Comparison of ENCODE assay signal across 30 cellular contexts in genomic region chr7:104772405-104772821, GRCh38.
DNase-seq lines count a peak whose midpoint lies in the region; ATAC-seq and TF ChIP-seq lines count a peak whose summit lies in the region.
"Had no signal": no experiment of that assay in that cellular context is flagged by ENCODE, and none has a peak within 500 bp of the region (broad histone marks: within the 10 kb centered on the region; RNA-seq: fewer than 3 reads in every experiment).

No MANE protein-coding gene starts in this region.

- no peak overlapping the region for H3K9ac ChIP-seq in iPS-18a (ENCODE audit: low read length)
- H3K9ac ChIP-seq: parathyroid adenoma had no signal

- peaks cover 0 to 4% (median 3%) of the 10 kb centered on the region in 5 experiments for H3K9me3 Mint-ChIP-seq in brain
- H3K9me3 Mint-ChIP-seq: activated naive CD8-positive, alpha-beta T cell treated with anti-CD3 and anti-CD28 coated beads, Interleukin-2, amount 10 ng/mL, durations not matched to agents 7 days and 5 days; CD8-positive, alpha-beta T cell; central memory CD8-positive, alpha-beta T cell; nephron; stimulated activated memory B cell treated with anti-CD40 and anti-IgM and Interleukin-4, amounts not matched to agents 10 μg/mL and 1 μg/mL and 100 μg/mL, for 72 hours had no signal

- H3K36me3 ChIP-seq in iPS-18a (ENCODE audit: control insufficient read depth, low read depth, low read length) = no peaks in the 10 kb centered on the region
- H3K36me3 ChIP-seq: gastroesophageal sphincter, sigmoid colon, suprapubic skin had no signal

- no peak overlapping the region for H3K4me3 ChIP-seq in iPS-18a (ENCODE audit: low read length)
- H3K4me3 ChIP-seq: gastroesophageal sphincter, K562, sigmoid colon, suprapubic skin had no signal

- peak overlapping the region in 4 of 5 experiments; percentile 7 to 59 (median 42) for H3K4me3 Mint-ChIP-seq in brain
- H3K4me3 Mint-ChIP-seq: activated CD4-positive, alpha-beta T cell treated with anti-CD3 and anti-CD28 coated beads for 36 hours; activated naive CD8-positive, alpha-beta T cell treated with anti-CD3 and anti-CD28 coated beads, Interleukin-2, amount 10 ng/mL, durations not matched to agents 7 days and 5 days; CD8-positive, alpha-beta T cell; central memory CD8-positive, alpha-beta T cell; nephron; stimulated activated memory B cell treated with anti-CD40 and anti-IgM and Interleukin-4, amounts not matched to agents 10 μg/mL and 1 μg/mL and 100 μg/mL, for 72 hours had no signal

- no peaks in the 10 kb centered on the region for H3K27me3 ChIP-seq in iPS-18a (ENCODE audit: control insufficient read depth, insufficient read depth, low read length)
- H3K27me3 ChIP-seq: gastroesophageal sphincter, sigmoid colon, suprapubic skin had no signal

- TF ChIP-seq CTCF in brain (conservative IDR thresholded peaks at IDR 0.05) (no peak), RWPE1 (conservative IDR thresholded peaks at IDR 0.05; ENCODE audit: low read depth) (no peak)

- CTCF ChIA-PET in RWPE1 (lab: Yijun Ruan, JAX) = no interaction called here

- POLR2A ChIA-PET in RWPE1 (lab: Yijun Ruan, JAX; ENCODE audit: low non-redundant PET) = no interaction called here

- no peak for ATAC-seq in GM19328 (IDR thresholded peaks at IDR 0.05; ENCODE audit: unreplicated experiment)
- no peak for ATAC-seq in HG02678 (IDR thresholded peaks at IDR 0.05; ENCODE audit: unreplicated experiment)
- ATAC-seq: activated CD4-positive, alpha-beta T cell treated with anti-CD3 and anti-CD28 coated beads for 36 hours; CD8-positive, alpha-beta T cell; gastroesophageal sphincter; K562; stimulated activated memory B cell treated with anti-CD40 and anti-IgM and Interleukin-4, amounts not matched to agents 10 μg/mL and 1 μg/mL and 100 μg/mL, for 72 hours had no signal

- H3K4me1 ChIP-seq in iPS-18a (ENCODE audit: control insufficient read depth, low read depth, low read length) = peaks cover 26% of the 10 kb centered on the region
- H3K4me1 ChIP-seq: gastroesophageal sphincter, parathyroid adenoma, sigmoid colon, suprapubic skin had no signal

- H3K36me3 Mint-ChIP-seq in brain = no peaks in the 10 kb centered on the region
- H3K36me3 Mint-ChIP-seq: activated naive CD8-positive, alpha-beta T cell treated with anti-CD3 and anti-CD28 coated beads, Interleukin-2, amount 10 ng/mL, durations not matched to agents 7 days and 5 days; CD8-positive, alpha-beta T cell; stimulated activated memory B cell treated with anti-CD40 and anti-IgM and Interleukin-4, amounts not matched to agents 10 μg/mL and 1 μg/mL and 100 μg/mL, for 72 hours had no signal

- peaks cover 12% of the 10 kb centered on the region for H3K27me3 Mint-ChIP-seq in brain
- H3K27me3 Mint-ChIP-seq: stimulated activated memory B cell treated with anti-CD40 and anti-IgM and Interleukin-4, amounts not matched to agents 10 μg/mL and 1 μg/mL and 100 μg/mL, for 72 hours had no signal

- H3K27ac ChIP-seq in iPS-18a (ENCODE audit: low read length) (peak overlapping the region; percentile 28), RWPE1 (no peak overlapping the region)
- H3K27ac ChIP-seq: gastroesophageal sphincter, parathyroid adenoma, sigmoid colon, suprapubic skin had no signal

- peaks cover 28% of the 10 kb centered on the region for H3K4me1 Mint-ChIP-seq in brain
- H3K4me1 Mint-ChIP-seq: activated CD4-positive, alpha-beta T cell treated with anti-CD3 and anti-CD28 coated beads for 36 hours; activated naive CD8-positive, alpha-beta T cell treated with anti-CD3 and anti-CD28 coated beads, Interleukin-2, amount 10 ng/mL, durations not matched to agents 7 days and 5 days; central memory CD8-positive, alpha-beta T cell; nephron; stimulated activated memory B cell treated with anti-CD40 and anti-IgM and Interleukin-4, amounts not matched to agents 10 μg/mL and 1 μg/mL and 100 μg/mL, for 72 hours had no signal

- no peaks in the 10 kb centered on the region for H3K9me3 ChIP-seq in iPS-18a (ENCODE audit: control insufficient read depth, low read depth, low read length)
- H3K9me3 ChIP-seq: gastroesophageal sphincter, sigmoid colon, suprapubic skin had no signal

- peak overlapping the region; percentile 46 to 95 (median 47) for H3K27ac Mint-ChIP-seq in brain
- H3K27ac Mint-ChIP-seq: activated CD4-positive, alpha-beta T cell treated with anti-CD3 and anti-CD28 coated beads for 36 hours; activated naive CD8-positive, alpha-beta T cell treated with anti-CD3 and anti-CD28 coated beads, Interleukin-2, amount 10 ng/mL, durations not matched to agents 7 days and 5 days; CD8-positive, alpha-beta T cell; nephron; stimulated activated memory B cell treated with anti-CD40 and anti-IgM and Interleukin-4, amounts not matched to agents 10 μg/mL and 1 μg/mL and 100 μg/mL, for 72 hours had no signal

- DNase-seq in NCI-H82 (lab: John Stamatoyannopoulos, UW) = peak; percentile 2
- DNase-seq in NCI-H82 treated with DMSO at 0.1 percent for 48 hours (lab: John Stamatoyannopoulos, UW; ENCODE audit: unreplicated experiment) = no peak
- no peak for DNase-seq in inferior parietal cortex (ENCODE audit: extremely low spot score)
- no peak for DNase-seq in RWPE1 (ENCODE audit: low spot score)
- DNase-seq: 8988T; activated CD4-positive, alpha-beta T cell treated with anti-CD3 and anti-CD28 coated beads for 36 hours; activated CD8-positive, alpha-beta memory T cell treated with anti-CD3 and anti-CD28 coated beads for 24 hours; activated effector memory CD4-positive, alpha-beta T cell treated with Interleukin-2 at 50 U/mL for 16 hours; activated naive CD8-positive, alpha-beta T cell treated with anti-CD3 and anti-CD28 coated beads, Interleukin-2, amount 10 ng/mL, durations not matched to agents 7 days and 5 days; CD8-positive, alpha-beta T cell; dermis blood vessel endothelial cell; NCI-H1092 treated with DMSO at 0.1 percent for 48 hours; NCI-H2081; NCI-H345; NCI-H748 treated with DMSO at 0.1 percent for 48 hours; RPMI8226; sigmoid colon; stimulated activated CD4-positive, alpha-beta T cell treated with anti-CD3 and anti-CD28 coated beads, Interleukin-4, amount 100 ng/mL, for 24 hours; T-helper 2 cell had no signal
